12 cellular contexts compared by ENCODE assay signal in genomic region chr3:127746400-127747057, GRCh38.
A peak's percentile ranks its signal among the peaks of the same experiment; 100 is the strongest.
DNase-seq lines count a peak whose midpoint lies in the region; ATAC-seq, FAIRE-seq and TF ChIP-seq lines count a peak whose summit lies in the region.
"Had no signal": no experiment of that assay in that cellular context is flagged by ENCODE, and none has a peak within 500 bp of the region (broad histone marks: within the 10 kb centered on the region; RNA-seq: fewer than 3 reads in every experiment).

No MANE protein-coding gene starts in this region.

- H2AFZ ChIP-seq in GM23338: no peak overlapping the region
- H2AFZ ChIP-seq in hepatocyte: no peak overlapping the region

- H3K4me1 Mint-ChIP-seq in GM23338 (peaks cover 11% of the 10 kb centered on the region), brain (peaks cover 76% of the 10 kb centered on the region)

- H3K36me3 Mint-ChIP-seq in GM23338 (ENCODE audit: low read depth) (no peaks in the 10 kb centered on the region), brain (no peaks in the 10 kb centered on the region)
- H3K36me3 Mint-ChIP-seq: IgD-negative memory B cell had no signal

- H3K27me3 Mint-ChIP-seq in GM23338 (ENCODE audit: insufficient read depth, low read depth, poor library complexity) (peaks cover 6% of the 10 kb centered on the region), brain (no peaks in the 10 kb centered on the region)

- no peak overlapping the region for H3K4me3 ChIP-seq in GM23338
- H3K4me3 ChIP-seq in hepatocyte: no peak overlapping the region
- no peak overlapping the region for H3K4me3 ChIP-seq in small intestine (ENCODE audit: low read depth in 1 of 2, low read length in 2 of 2)

- no peaks in the 10 kb centered on the region for H3F3A ChIP-seq in GM23338 (replicated peaks; ENCODE audit: low read depth)

- no peak overlapping the region for H3K4me3 Mint-ChIP-seq in GM23338
- H3K4me3 Mint-ChIP-seq in brain: no peak overlapping the region
- H3K4me3 Mint-ChIP-seq: IgD-negative memory B cell had no signal

- H3K36me3 ChIP-seq in GM23338 (ENCODE audit: insufficient read depth) (no peaks in the 10 kb centered on the region), hepatocyte (replicated peaks; ENCODE audit: insufficient read depth, low read depth) (no peaks in the 10 kb centered on the region), small intestine (ENCODE audit: control insufficient read depth in 2 of 2, insufficient read depth in 2 of 2, low read length in 2 of 2) (no peaks in the 10 kb centered on the region)

- no peak overlapping the region for H3K4me2 ChIP-seq in GM23338
- H3K4me2 ChIP-seq in hepatocyte: peak overlapping the region; percentile 32

- H3K9me3 Mint-ChIP-seq in GM23338 (no peaks in the 10 kb centered on the region; the same call in 2 of the 3 replicates), brain (peaks cover 0 to 3% (median 0%) of the 10 kb centered on the region in 5 experiments)
- H3K9me3 Mint-ChIP-seq: IgD-negative memory B cell had no signal

- no peak for FAIRE-seq in small intestine (lab: Jason Lieb, UNC)

- H3K27me3 ChIP-seq in GM23338 (ENCODE audit: insufficient read depth) (no peaks in the 10 kb centered on the region), hepatocyte (no peaks in the 10 kb centered on the region), small intestine (ENCODE audit: control insufficient read depth in 2 of 2, insufficient read depth in 2 of 2, low read length in 2 of 2) (no peaks in the 10 kb centered on the region)

- H3K9me3 ChIP-seq in hepatocyte (ENCODE audit: low read depth): no peaks in the 10 kb centered on the region
- H3K9me3 ChIP-seq in small intestine (ENCODE audit: control insufficient read depth, low read depth): no peaks in the 10 kb centered on the region

- H3K4me1 ChIP-seq in GM23338 (ENCODE audit: insufficient read depth): no peaks in the 10 kb centered on the region
- H3K4me1 ChIP-seq in hepatocyte (ENCODE audit: insufficient read depth): peaks cover 9% of the 10 kb centered on the region
- peaks cover 4 to 13% of the 10 kb centered on the region in 2 donors for H3K4me1 ChIP-seq in small intestine (ENCODE audit: control insufficient read depth in 2 of 2, insufficient read depth in 1 of 2, low read depth in 1 of 2, low read length in 1 of 2)

- DNase-seq in GM23338 (ENCODE audit: low spot score) (no peak), hepatocyte (ENCODE audit: low spot score) (peak; percentile 71), small intestine (peak; percentile 68), NCI-H187 treated with DMSO at 0.1 percent for 48 hours (lab: John Stamatoyannopoulos, UW) (no peak), GM03348 (ENCODE audit: low spot score) (no peak), COLO668 (lab: John Stamatoyannopoulos, UW; ENCODE audit: unreplicated experiment) (no peak)
- DNase-seq: cortex of kidney, kidney glomerular epithelial cell, NCI-H748 treated with DMSO at 0.1 percent for 48 hours had no signal

- TF ChIP-seq CTCF in GM23338 (conservative IDR thresholded peaks at IDR 0.05; ENCODE audit: low read depth in 2 of 2) (peak; percentile 39 to 43), brain (conservative IDR thresholded peaks at IDR 0.05) (no peak), hepatocyte (IDR thresholded peaks at IDR 0.05; ENCODE audit: poor library complexity) (peak; percentile 26)

- H3K27ac Mint-ChIP-seq in GM23338: no peak overlapping the region
- H3K27ac Mint-ChIP-seq in brain: peak overlapping the region in 3 of 5 experiments; percentile 17 to 92 (median 72)

- H4K20me1 ChIP-seq in GM23338 (replicated peaks; ENCODE audit: insufficient read depth) (no peaks in the 10 kb centered on the region), hepatocyte (ENCODE audit: insufficient read depth, poor library complexity, severe bottlenecking) (no peaks in the 10 kb centered on the region)

- H3K79me2 ChIP-seq in GM23338 (replicated peaks; ENCODE audit: insufficient read depth) (no peaks in the 10 kb centered on the region), hepatocyte (no peaks in the 10 kb centered on the region)

- H3K27ac ChIP-seq in GM23338 (ENCODE audit: low read depth) (no peak overlapping the region), hepatocyte (peak overlapping the region; percentile 80), small intestine (ENCODE audit: low read depth in 1 of 2, low read length in 1 of 2) (peak overlapping the region in 1 of 2 donors; percentile 67)

- WGBS in hepatocyte (ENCODE audit: low lambda C conversion rate, missing lambda C conversion rate): 63% methylated on average over 10 of the region's 10 CpGs
- WGBS in small intestine, 3 donors: 67 to 72% (median 68%) methylated on average over 10 of the region's 10 CpGs

- ATAC-seq in GM23338 (peak; percentile 61), HG03565 (IDR thresholded peaks at IDR 0.05; ENCODE audit: unreplicated experiment) (no peak)

- H3K9me2 ChIP-seq in GM23338 (ENCODE audit: insufficient read depth): no peaks in the 10 kb centered on the region
- no peaks in the 10 kb centered on the region for H3K9me2 ChIP-seq in hepatocyte (replicated peaks; ENCODE audit: insufficient read depth)

TF ChIP-seq in GM23338, 12 proteins besides CTCF, POLR2A, EP300 and RAD21:
- TF ChIP-seq ZNF331 (CRISPR knock-in tag; IDR thresholded peaks at IDR 0.05; ENCODE audit: low read depth) (no peak), NANOG (IDR thresholded peaks at IDR 0.05; ENCODE audit: borderline replicate concordance) (no peak), ZNF114 (CRISPR knock-in tag; IDR thresholded peaks at IDR 0.05) (no peak), STAT1 (IDR thresholded peaks at IDR 0.05; ENCODE audit: unreplicated experiment) (no peak), EZH2 (IDR thresholded peaks at IDR 0.05; ENCODE audit: low read depth, unreplicated experiment) (no peak)
TF ChIP-seq in GM23338: peak in this region for 0.

Comparison
In these comparisons a context has a peak if more than half of its experiments do, and no peak if none do; other contexts are left out.
1. DNase-seq: peak in hepatocyte (single experiment) and small intestine (single experiment); none in GM23338 (single experiment), NCI-H187 treated with DMSO at 0.1 percent for 48 hours (single experiment), GM03348 (single experiment) and COLO668 (single experiment).
2. CTCF ChIP-seq: peak in GM23338 (2 of 2) and hepatocyte (single experiment); none in brain (0 of 2).